13 cellular contexts compared by ENCODE assay signal in the genomic region with DNA sequence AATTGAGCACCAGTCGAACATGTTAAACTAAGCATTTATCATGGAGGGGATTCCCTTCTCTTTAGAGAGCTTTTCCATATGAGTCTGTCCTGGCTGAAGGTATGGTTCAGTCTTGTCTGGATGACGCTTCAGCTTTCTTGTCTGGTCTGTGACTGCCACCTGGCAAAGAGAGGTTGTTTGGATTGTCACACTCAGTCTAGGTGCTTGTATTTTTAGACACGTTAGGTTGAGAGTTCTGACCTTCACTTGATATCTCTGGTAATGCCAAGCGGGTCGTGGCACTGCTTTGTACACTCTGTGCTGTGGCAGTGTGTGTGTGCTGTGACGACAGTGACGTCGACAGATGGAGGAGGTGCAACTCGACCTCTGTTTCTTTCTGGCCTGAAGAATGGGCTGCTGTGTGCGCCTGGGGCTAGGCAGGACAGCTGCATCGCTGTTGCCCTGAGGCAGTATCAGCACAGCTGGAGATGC. TPM values are rescaled to one million over a fixed set of nuclear protein-coding genes. Genes with fewer than 3 reads are reported as not detected.
DNase-seq lines count a peak whose midpoint lies in the region; ATAC-seq and TF ChIP-seq lines count a peak whose summit lies in the region.
"Had no signal": no experiment of that assay in that cellular context is flagged by ENCODE, and none has a peak within 500 bp of the region (broad histone marks: within the 10 kb centered on the region; RNA-seq: fewer than 3 reads in every experiment).

No MANE protein-coding gene starts in this region.

- H3K4me1 ChIP-seq in HUES48 (ENCODE audit: control insufficient read depth, insufficient read depth, low read length): peaks cover 21% of the 10 kb centered on the region; the same call in 1 of the 2 replicates
- H3K4me1 ChIP-seq in gastroesophageal sphincter: peaks cover 0 to 24% (median 3%) of the 10 kb centered on the region in 3 donors

- DNase-seq in left ventricle myocardium superior (peak; percentile 85), posterior cingulate gyrus (peak in 8 of 10 donors; percentile 48 to 94 (median 64)), ureter (ENCODE audit: low spot score) (no peak), HT-29 (ENCODE audit: low spot score) (no peak), GDM1 (lab: John Stamatoyannopoulos, UW) (no peak)
- DNase-seq: kidney, NCI-H226, sigmoid colon had no signal

- TF ChIP-seq EP300 in gastroesophageal sphincter (IDR thresholded peaks at IDR 0.05): no peak

- TF ChIP-seq CTCF in VCaP (conservative IDR thresholded peaks at IDR 0.05) (no peak), gastroesophageal sphincter (IDR thresholded peaks at IDR 0.05) (no peak)

- H3K36me3 ChIP-seq in HUES48 (ENCODE audit: control insufficient read depth, insufficient read depth, low read length): peaks cover 5% of the 10 kb centered on the region; the same call in 1 of the 2 replicates
- peaks cover 0 to 8% of the 10 kb centered on the region in 2 donors for H3K36me3 ChIP-seq in gastroesophageal sphincter
- H3K36me3 ChIP-seq: sigmoid colon had no signal

- no peaks in the 10 kb centered on the region for H3K9me3 ChIP-seq in HUES48 (ENCODE audit: control insufficient read depth, insufficient read depth, low read length)
- no peaks in the 10 kb centered on the region for H3K9me3 ChIP-seq in gastroesophageal sphincter
- H3K9me3 ChIP-seq: sigmoid colon had no signal

- no peaks in the 10 kb centered on the region for H3K27me3 ChIP-seq in HUES48 (ENCODE audit: control insufficient read depth, insufficient read depth, low read length)
- no peaks in the 10 kb centered on the region for H3K27me3 ChIP-seq in gastroesophageal sphincter
- H3K27me3 ChIP-seq: sigmoid colon had no signal

- 51 to 63% methylated on average over 3 to 4 of the region's 11 CpGs for WGBS in gastroesophageal sphincter (ENCODE audit: low coverage in 1 of 2), 2 donors

- no peak for TF ChIP-seq POLR2A in gastroesophageal sphincter (IDR thresholded peaks at IDR 0.05)

- ATAC-seq in left ventricle myocardium superior (peak; percentile 91), gastroesophageal sphincter (no peak)
- ATAC-seq: SK-N-SH treated with all-trans-retinoic acid at 6 μM for 48 hours had no signal

- intact Hi-C loops in left ventricle myocardium superior (cut with micrococcal nuclease) (no loop called here), posterior cingulate gyrus (cut with DNase I) (no loop called here)

- H3K9ac ChIP-seq in HUES48 (ENCODE audit: low read depth, low read length): no peak overlapping the region

- H3K4me3 ChIP-seq in HUES48 (ENCODE audit: low read depth, low read length) (no peak overlapping the region), gastroesophageal sphincter (no peak overlapping the region)
- H3K4me3 ChIP-seq: sigmoid colon had no signal

- peak overlapping the region; percentile 29 for H3K27ac ChIP-seq in HUES48 (ENCODE audit: low read depth, low read length)
- H3K27ac ChIP-seq in VCaP: peak overlapping the region; percentile 31
- H3K27ac ChIP-seq in gastroesophageal sphincter: no peak overlapping the region
- H3K27ac ChIP-seq: epithelial cell of prostate, sigmoid colon had no signal

RNA-seq across cellular contexts. Expression of a gene that starts 12.6 kb away (rescaled TPM):
- 10.1 TPM for total RNA-seq in left ventricle myocardium superior
- total RNA-seq in gastroesophageal sphincter: 1 to 10 TPM; 1.2 to 3.5 (median 3.4) TPM
- 4.8 TPM for total RNA-seq in ureter
- total RNA-seq in HT-29 (2014; rRNA removed; shearing (Covaris generic)): 20.4 and 26.0 TPM in 2 replicates

Comparison
In these comparisons a context has a peak if more than half of its experiments do, and no peak if none do; other contexts are left out.
1. H3K27ac ChIP-seq: peak in HUES48 (single experiment) and VCaP (single experiment); none in gastroesophageal sphincter (0 of 4).
2. DNase-seq: peak in left ventricle myocardium superior (single experiment) and posterior cingulate gyrus (8 of 10); none in ureter (single experiment), HT-29 (single experiment) and GDM1 (single experiment).